Comparison of ENCODE assay signal across 10 cellular contexts in genomic region chr15:51499379-51499976, GRCh38.
DNase-seq lines count a peak whose midpoint lies in the region; ATAC-seq and TF ChIP-seq lines count a peak whose summit lies in the region.
"Had no signal": no experiment of that assay in that cellular context is flagged by ENCODE, and none has a peak within 500 bp of the region (broad histone marks: within the 10 kb centered on the region; RNA-seq: fewer than 3 reads in every experiment).

No MANE protein-coding gene starts in this region.

- no peaks in the 10 kb centered on the region for H3K36me3 ChIP-seq in GM06990 (ENCODE audit: control insufficient read depth, insufficient read depth, low read length)
- H3K36me3 ChIP-seq in MM.1S (replicated peaks; ENCODE audit: insufficient read depth, low read length) = no peaks in the 10 kb centered on the region
- H3K36me3 ChIP-seq in liver (ENCODE audit: control insufficient read depth in 4 of 4, insufficient read depth in 3 of 4, low read depth in 1 of 4, low read length in 3 of 4) = no peaks in the 10 kb centered on the region

- H3K36me3 Mint-ChIP-seq in WTC11 (no peaks in the 10 kb centered on the region), T-helper 17 cell (ENCODE audit: low read depth) (peaks cover 13% of the 10 kb centered on the region)
- H3K36me3 Mint-ChIP-seq: naive B cell had no signal

- 77% methylated on average over 5 of the region's 5 CpGs for WGBS in liver

- H3K4me1 ChIP-seq in MM.1S (ENCODE audit: low read length) (no peaks in the 10 kb centered on the region), liver (ENCODE audit: control insufficient read depth in 4 of 4, insufficient read depth in 4 of 4, low read length in 3 of 4) (peaks cover 0 to 5% (median 4%) of the 10 kb centered on the region in 4 donors)

- no peak overlapping the region for H3K4me2 ChIP-seq in MM.1S (ENCODE audit: low read depth, low read length)

- no peaks in the 10 kb centered on the region for H3F3A ChIP-seq in MM.1S (ENCODE audit: insufficient read depth, low read length)

- peak; percentile 82 to 84 for TF ChIP-seq RAD21 in liver (IDR thresholded peaks at IDR 0.05)

- H4K20me1 ChIP-seq in MM.1S (ENCODE audit: insufficient read depth, low read length) = no peaks in the 10 kb centered on the region

- peak; percentile 72 for TF ChIP-seq CTCF in GM06990 (IDR thresholded peaks at IDR 0.05; ENCODE audit: insufficient read depth, low read length, poor library complexity, severe bottlenecking)
- peak; percentile 75 for TF ChIP-seq CTCF in MM.1S (IDR thresholded peaks at IDR 0.05; ENCODE audit: low read length)
- 0 out of 2 replicates have a peak, but pooled peaks have one; percentile 48 for TF ChIP-seq CTCF in WTC11 (IDR thresholded peaks at IDR 0.05)
- TF ChIP-seq CTCF in liver (IDR thresholded peaks at IDR 0.05; ENCODE audit: low read depth, low read length, missing input control) = peak; percentile 54

- CTCF ChIA-PET in WTC11 (lab: Charles Lee) = interaction anchor here (0.5 to 3.0 kb wide), 10 partner anchors 11 to 337 kb away, joined by 3 to 13 read pairs (median 5); no protein-coding TSS in a partner anchor

- DNase-seq in GM06990 (ENCODE audit: extremely low read depth, insufficient read length) = no peak
- peak; percentile 55 for DNase-seq in MM.1S
- no peak for DNase-seq in WTC11 (ENCODE audit: low spot score)
- DNase-seq in mesenteric fat pad (ENCODE audit: low spot score) = no peak
- DNase-seq in T-helper 17 cell = no peak
- DNase-seq in stimulated activated CD4-positive, alpha-beta T cell treated with anti-CD3 and anti-CD28 coated beads, Interleukin-4, amount 100 ng/mL, for 4 hours = no peak
- DNase-seq: naive B cell had no signal

- H3K4me3 ChIP-seq in GM06990 (replicated peaks; ENCODE audit: low read depth, low read length) (no peak overlapping the region), MM.1S (ENCODE audit: low read length) (no peak overlapping the region), liver (ENCODE audit: low read depth in 1 of 3, low read length in 3 of 3) (no peak overlapping the region)
- H3K4me3 ChIP-seq: SK-N-MC had no signal

- POLR2A ChIA-PET in WTC11 (lab: Charles Lee) = no interaction called here

- H2AFZ ChIP-seq in MM.1S (ENCODE audit: low read length) = no peak overlapping the region

- ATAC-seq in WTC11 = peak; percentile 93
- no peak for ATAC-seq in GM19455 (IDR thresholded peaks at IDR 0.05; ENCODE audit: unreplicated experiment)
- no peak for ATAC-seq in T-helper 17 cell

- no peaks in the 10 kb centered on the region for H3K27me3 Mint-ChIP-seq in WTC11 (ENCODE audit: low read depth)
- no peaks in the 10 kb centered on the region for H3K27me3 Mint-ChIP-seq in T-helper 17 cell
- H3K27me3 Mint-ChIP-seq: naive B cell had no signal

- no peaks in the 10 kb centered on the region for H3K9me2 ChIP-seq in MM.1S (replicated peaks; ENCODE audit: insufficient read depth, low read length)

- H3K4me3 Mint-ChIP-seq in WTC11 = no peak overlapping the region
- H3K4me3 Mint-ChIP-seq in T-helper 17 cell = no peak overlapping the region
- H3K4me3 Mint-ChIP-seq: naive B cell had no signal

- no peaks in the 10 kb centered on the region for H3K4me1 Mint-ChIP-seq in WTC11
- no peaks in the 10 kb centered on the region for H3K4me1 Mint-ChIP-seq in T-helper 17 cell
- H3K4me1 Mint-ChIP-seq: naive B cell had no signal

- H3K27ac Mint-ChIP-seq in WTC11 (no peak overlapping the region), T-helper 17 cell (no peak overlapping the region)
- H3K27ac Mint-ChIP-seq: naive B cell had no signal

- no peaks in the 10 kb centered on the region for H3K9me3 ChIP-seq in MM.1S (replicated peaks; ENCODE audit: insufficient read depth, low read length)
- no peaks in the 10 kb centered on the region for H3K9me3 ChIP-seq in liver (ENCODE audit: control insufficient read depth in 4 of 4, low read length in 3 of 4)
- no peaks in the 10 kb centered on the region for H3K9me3 ChIP-seq in T-helper 17 cell (ENCODE audit: control insufficient read depth, low read length, poor library complexity, severe bottlenecking)

- H3K9ac ChIP-seq in MM.1S (ENCODE audit: low read length) (no peak overlapping the region), liver (ENCODE audit: low read depth in 1 of 2, low read length in 2 of 2) (no peak overlapping the region)

- no peaks in the 10 kb centered on the region for H3K79me2 ChIP-seq in MM.1S (ENCODE audit: low read length)

- no peak overlapping the region for H3K27ac ChIP-seq in MM.1S (ENCODE audit: low read length)
- H3K27ac ChIP-seq in liver (ENCODE audit: low read depth in 1 of 2, low read length in 2 of 2) = no peak overlapping the region
- H3K27ac ChIP-seq: SK-N-MC had no signal

- no peaks in the 10 kb centered on the region for H3K27me3 ChIP-seq in GM06990 (replicated peaks; ENCODE audit: control insufficient read depth, insufficient read depth, low read length)
- no peaks in the 10 kb centered on the region for H3K27me3 ChIP-seq in MM.1S (replicated peaks; ENCODE audit: insufficient read depth, low read length)
- H3K27me3 ChIP-seq in liver (ENCODE audit: control insufficient read depth in 4 of 4, insufficient read depth in 4 of 4, low read length in 3 of 4) = no peaks in the 10 kb centered on the region

- H3K9me3 Mint-ChIP-seq in WTC11 = no peaks in the 10 kb centered on the region
- H3K9me3 Mint-ChIP-seq: naive B cell had no signal

TF ChIP-seq in WTC11, 78 proteins besides CTCF, POLR2A, EP300 and RAD21:
- TF ChIP-seq CDX4 (CRISPR knock-in tag; IDR thresholded peaks at IDR 0.05; ENCODE audit: borderline replicate concordance) (no peak), ZBTB21 (CRISPR knock-in tag; IDR thresholded peaks at IDR 0.05; ENCODE audit: borderline replicate concordance) (no peak), ESRRA (CRISPR knock-in tag; IDR thresholded peaks at IDR 0.05; ENCODE audit: borderline replicate concordance) (no peak), GABPB1 (CRISPR knock-in tag; IDR thresholded peaks at IDR 0.05) (no peak), E2F4 (CRISPR knock-in tag; IDR thresholded peaks at IDR 0.05; ENCODE audit: borderline replicate concordance, low read depth) (no peak), NFE2L1 (CRISPR knock-in tag; IDR thresholded peaks at IDR 0.05) (no peak)
TF ChIP-seq in WTC11: peak in this region for 0.

TF ChIP-seq in liver, 16 proteins besides CTCF, POLR2A, EP300 and RAD21:
- TF ChIP-seq ZBTB33 (IDR thresholded peaks at IDR 0.05) = no peak
- TF ChIP-seq FOXA2 (IDR thresholded peaks at IDR 0.05) = no peak
- no peak for TF ChIP-seq HNF4G (IDR thresholded peaks at IDR 0.05)
